ENCODE assay signal across 28 cellular contexts in genomic region chr16:83054302-83054701, GRCh38.
"Had no signal": no experiment of that assay in that cellular context is flagged by ENCODE, and none has a peak within 500 bp of the region (broad histone marks: within the 10 kb centered on the region; RNA-seq: fewer than 3 reads in every experiment).

No MANE protein-coding gene starts in this region.

- ATAC-seq: activated CD4-positive, alpha-beta T cell treated with anti-CD3 and anti-CD28 coated beads for 36 hours; body of pancreas; gastrocnemius medialis; left lung; sciatic nerve; stimulated activated effector memory CD8-positive, alpha-beta T cell treated with anti-CD3 and anti-CD28 coated beads, Interleukin-12 subunit alpha, Interleukin-12 subunit beta, amount 100 ng/mL, for 72 hours had no signal

- DNase-seq: activated CD4-positive, alpha-beta T cell treated with anti-CD3 and anti-CD28 coated beads for 36 hours; activated CD4-positive, alpha-beta T cell treated with anti-CD3 and anti-CD28 coated beads, Interleukin-2, amount 50 U/mL, for 48 hours; activated CD4-positive, CD25-positive, alpha-beta regulatory T cell; activated CD8-positive, alpha-beta memory T cell treated with anti-CD3 and anti-CD28 coated beads for 24 hours; activated effector memory CD4-positive, alpha-beta T cell treated with Interleukin-2 at 50 U/mL for 16 hours; activated naive CD4-positive, alpha-beta T cell treated with anti-CD3 and anti-CD28 coated beads for 36 hours; activated naive CD8-positive, alpha-beta T cell treated with anti-CD3 and anti-CD28 coated beads for 36 hours; adrenal gland; aorta; body of pancreas; caudate nucleus; cortex of kidney; gastrocnemius medialis; hypothalamus; immature natural killer cell; kidney glomerular epithelial cell; left lung; naive B cell; ovary; retina; small intestine; stimulated activated CD4-positive, alpha-beta T cell treated with anti-CD3 and anti-CD28 coated beads, Interleukin-4, amount 100 ng/mL, for 24 hours; T-helper 1 cell; uterus had no signal

- H3K9me3 ChIP-seq: adrenal gland, body of pancreas, gastrocnemius medialis, left lung, ovary, uterus had no signal

- H3K4me3 ChIP-seq: adrenal gland, body of pancreas, gastrocnemius medialis, left lung, lung, ovary, thoracic aorta, uterus had no signal

- H3K27me3 ChIP-seq: adrenal gland, body of pancreas, gastrocnemius medialis, left lung, ovary, uterus had no signal

- H3K4me1 ChIP-seq: adrenal gland, body of pancreas, left lung, uterus had no signal

- H3K36me3 ChIP-seq: adrenal gland, gastrocnemius medialis, left lung, ovary, thoracic aorta, uterus had no signal

- H3K27ac ChIP-seq: adrenal gland, body of pancreas, gastrocnemius medialis, left lung, ovary, thoracic aorta, uterus had no signal
